17 cellular contexts compared by ENCODE assay signal in genomic region chr17:32348483-32348800, GRCh38. TPM values are rescaled to one million over a fixed set of nuclear protein-coding genes. Genes with fewer than 3 reads are reported as not detected.
A peak's percentile ranks its signal among the peaks of the same experiment; 100 is the strongest.
DNase-seq lines count a peak whose midpoint lies in the region; ATAC-seq, FAIRE-seq and TF ChIP-seq lines count a peak whose summit lies in the region.
"Had no signal": no experiment of that assay in that cellular context is flagged by ENCODE, and none has a peak within 500 bp of the region (broad histone marks: within the 10 kb centered on the region; RNA-seq: fewer than 3 reads in every experiment).

No MANE protein-coding gene starts in this region.

- H3K9me3 ChIP-seq in A549 (no peaks in the 10 kb centered on the region), HepG2 (ENCODE audit: low read length) (no peaks in the 10 kb centered on the region)

- TF ChIP-seq CTCF in A549 (IDR thresholded peaks at IDR 0.05) = no peak
- TF ChIP-seq CTCF in GM23338 (conservative IDR thresholded peaks at IDR 0.05; ENCODE audit: low read depth in 2 of 2) = no peak
- TF ChIP-seq CTCF in HepG2 (CRISPR knock-in tag; IDR thresholded peaks at IDR 0.05) = no peak

- in situ Hi-C loops in HepG2 (cut with HindIII; ENCODE audit: extremely low pct_ligation_motif_present, low pct_unique_long_range_greater_than_20kb) = no loop called here

- no peak for TF ChIP-seq RAD21 in A549 (conservative IDR thresholded peaks at IDR 0.05 in 1 of 2, IDR thresholded peaks at IDR 0.05 in 1 of 2)
- TF ChIP-seq RAD21 in HepG2 (CRISPR knock-in tag; IDR thresholded peaks at IDR 0.05) = no peak

- CTCF ChIA-PET in A549 (lab: Yijun Ruan, JAX) (interaction anchor here (0.6 to 1.5 kb wide), 6 partner anchors 10 to 443 kb away, joined by 3 to 5 read pairs (median 4); no protein-coding TSS in a partner anchor), HepG2 (lab: Yijun Ruan, JAX; ENCODE audit: low intra/inter-chr PET ratio, low total read pairs) (no interaction called here)
- CTCF ChIA-PET in activated CD4-positive, alpha-beta memory T cell treated with anti-CD3 and anti-CD28 coated beads, Interleukin-2, amount 10 ng/mL, durations not matched to agents 7 days and 5 days (lab: Charles Lee) = interaction anchor here (0.8 to 1.4 kb wide), 5 partner anchors 8 to 96 kb away, joined by 3 to 6 read pairs (median 3); partner anchors contain the start of gene PSMD11

- H3K4me1 ChIP-seq in A549 (peaks cover 22% of the 10 kb centered on the region), GM23338 (ENCODE audit: insufficient read depth) (peaks cover 9% of the 10 kb centered on the region), HepG2 (ENCODE audit: insufficient read depth, low read length) (peaks cover 29% of the 10 kb centered on the region)

- FAIRE-seq in A549 (lab: Jason Lieb, UNC) (no peak), HepG2 (lab: Jason Lieb, UNC) (no peak)
- FAIRE-seq: endothelial cell of umbilical vein had no signal

- no peaks in the 10 kb centered on the region for H3K27me3 ChIP-seq in GM23338 (ENCODE audit: insufficient read depth)
- H3K27me3 ChIP-seq in HepG2 (ENCODE audit: control insufficient read depth in 1 of 2, insufficient read depth in 2 of 2, low read length in 2 of 2) = peaks cover 0 to 4% of the 10 kb centered on the region in 2 experiments; a peak in 1 of 5 replicates
- H3K27me3 ChIP-seq: cardiac muscle cell had no signal

- ATAC-seq in A549 (no peak), GM23338 (no peak), HepG2 (no peak), GM21825 (IDR thresholded peaks at IDR 0.05; ENCODE audit: unreplicated experiment) (no peak)

- no peaks in the 10 kb centered on the region for H3K9me3 Mint-ChIP-seq in GM23338
- no peaks in the 10 kb centered on the region for H3K9me3 Mint-ChIP-seq in activated CD4-positive, alpha-beta memory T cell treated with anti-CD3 and anti-CD28 coated beads, Interleukin-2, amount 10 ng/mL, durations not matched to agents 7 days and 5 days

- no peaks in the 10 kb centered on the region for H3F3A ChIP-seq in GM23338 (replicated peaks; ENCODE audit: low read depth)

- H4K20me1 ChIP-seq in GM23338 (replicated peaks; ENCODE audit: insufficient read depth) (peaks cover 26% of the 10 kb centered on the region), HepG2 (ENCODE audit: insufficient read depth, low read length) (peaks cover 27% of the 10 kb centered on the region)

- peaks cover 10% of the 10 kb centered on the region for H3K27me3 Mint-ChIP-seq in GM23338 (ENCODE audit: insufficient read depth, low read depth, poor library complexity)
- H3K27me3 Mint-ChIP-seq in activated CD4-positive, alpha-beta memory T cell treated with anti-CD3 and anti-CD28 coated beads, Interleukin-2, amount 10 ng/mL, durations not matched to agents 7 days and 5 days = no peaks in the 10 kb centered on the region

- H2AFZ ChIP-seq in GM23338 (no peak overlapping the region), HepG2 (ENCODE audit: low read length) (no peak overlapping the region)

- intact Hi-C loops in HepG2 (cut with micrococcal nuclease; ENCODE audit: unreplicated experiment) = no loop called here

- peaks cover 35% of the 10 kb centered on the region for H3K79me2 ChIP-seq in GM23338 (replicated peaks; ENCODE audit: insufficient read depth)
- H3K79me2 ChIP-seq in HepG2 (ENCODE audit: insufficient read depth, low read length) = peaks cover 47% of the 10 kb centered on the region

- BruUV-seq in HepG2 (replicated peaks; lab: Mats Ljungman, UMichigan) = no TSS peak

- peaks cover 36% of the 10 kb centered on the region for H3K36me3 Mint-ChIP-seq in GM23338 (ENCODE audit: low read depth)
- peaks cover 35% of the 10 kb centered on the region for H3K36me3 Mint-ChIP-seq in activated CD4-positive, alpha-beta memory T cell treated with anti-CD3 and anti-CD28 coated beads, Interleukin-2, amount 10 ng/mL, durations not matched to agents 7 days and 5 days (ENCODE audit: low read depth)

- H3K36me3 ChIP-seq in GM23338 (ENCODE audit: insufficient read depth) = peaks cover 15% of the 10 kb centered on the region; the same call in 1 of the 2 replicates
- 0 out of 5 replicates have a peak, but pooled peaks cover 0 to 2% of the 10 kb centered on the region in 2 experiments for H3K36me3 ChIP-seq in HepG2 (replicated peaks in 1 of 2; ENCODE audit: control insufficient read depth in 1 of 2, insufficient read depth in 2 of 2, low read length in 2 of 2)
- H3K36me3 ChIP-seq: cardiac muscle cell had no signal

- H3K27ac ChIP-seq in A549 = no peak overlapping the region
- no peak overlapping the region for H3K27ac ChIP-seq in GM23338 (ENCODE audit: low read depth)
- H3K27ac ChIP-seq in HepG2 (ENCODE audit: extremely low read length, insufficient read depth, low read length) = no peak overlapping the region
- H3K27ac ChIP-seq: cardiac muscle cell had no signal

- POLR2A ChIA-PET in A549 (lab: Yijun Ruan, JAX) = no interaction called here
- POLR2A ChIA-PET in activated CD4-positive, alpha-beta memory T cell treated with anti-CD3 and anti-CD28 coated beads, Interleukin-2, amount 10 ng/mL, durations not matched to agents 7 days and 5 days (lab: Charles Lee) = interaction anchor here (0.7 to 11.0 kb wide), 4 partner anchors 14 to 140 kb away, joined by 3 to 189 read pairs (median 5); partner anchors contain the start of gene C17orf75
- POLR2A ChIA-PET in HepG2 (lab: Yijun Ruan, JAX) = interaction anchor here (0.8 to 1.2 kb wide), 2 partner anchors 15 to 143 kb away, joined by 4 read pairs; no protein-coding TSS in a partner anchor

- TF ChIP-seq EP300 in A549 (IDR thresholded peaks at IDR 0.05) (no peak), HepG2 (IDR thresholded peaks at IDR 0.05; ENCODE audit: low read depth in 2 of 2, low read length in 2 of 2) (no peak; a peak in 1 of 4 replicates), HepG2 (CRISPR knock-in tag; IDR thresholded peaks at IDR 0.05; ENCODE audit: borderline replicate concordance) (no peak)

- H3K4me1 Mint-ChIP-seq in GM23338 = peaks cover 7% of the 10 kb centered on the region
- H3K4me1 Mint-ChIP-seq in activated CD4-positive, alpha-beta memory T cell treated with anti-CD3 and anti-CD28 coated beads, Interleukin-2, amount 10 ng/mL, durations not matched to agents 7 days and 5 days = peaks cover 29% of the 10 kb centered on the region

- DNase-seq in A549 (ENCODE audit: low read depth in 1 of 2, low spot score in 1 of 2) (no peak), GM23338 (ENCODE audit: low spot score) (no peak), HepG2 (ENCODE audit: low spot score) (no peak), NCI-H446 (lab: John Stamatoyannopoulos, UW) (no peak), COLO668 (lab: John Stamatoyannopoulos, UW; ENCODE audit: unreplicated experiment) (no peak), activated gamma-delta T cell (lab: John Stamatoyannopoulos, UW) (no peak)
- no peak for DNase-seq in activated CD4-positive, alpha-beta memory T cell treated with anti-CD3 and anti-CD28 coated beads, Interleukin-2, amount 10 ng/mL, durations not matched to agents 7 days and 5 days
- DNase-seq: activated CD4-positive, CD25-positive, alpha-beta regulatory T cell; activated effector memory CD4-positive, alpha-beta T cell treated with Interleukin-2 at 50 U/mL for 16 hours; NCI-H1436; NCI-H524 treated with DMSO at 0.1 percent for 48 hours; SHP77; stimulated activated CD4-positive, alpha-beta T cell treated with anti-CD3 and anti-CD28 coated beads, Interleukin-15, amount 100 ng/mL, for 24 hours had no signal

- H3K27ac Mint-ChIP-seq in GM23338 = no peak overlapping the region
- H3K27ac Mint-ChIP-seq in activated CD4-positive, alpha-beta memory T cell treated with anti-CD3 and anti-CD28 coated beads, Interleukin-2, amount 10 ng/mL, durations not matched to agents 7 days and 5 days = no peak overlapping the region

- TF ChIP-seq POLR2A in A549 (IDR thresholded peaks at IDR 0.05; ENCODE audit: low read length) (no peak), HepG2 (IDR thresholded peaks at IDR 0.05; ENCODE audit: insufficient read depth in 1 of 2, low read depth in 2 of 2, low read length in 2 of 2) (no peak)

- H3K4me3 ChIP-seq in A549 = no peak overlapping the region
- H3K4me3 ChIP-seq in GM23338 = no peak overlapping the region
- H3K4me3 ChIP-seq in HepG2 (replicated peaks in 1 of 3; ENCODE audit: insufficient read depth in 1 of 3, low read depth in 2 of 3, low read length in 3 of 3) = peak overlapping the region in 1 of 3 experiments; percentile 97; a peak in 2 of 6 replicates

- H3K4me3 Mint-ChIP-seq in GM23338 = peak overlapping the region; percentile 99; the same call in 2 of the 3 replicates
- H3K4me3 Mint-ChIP-seq in activated CD4-positive, alpha-beta memory T cell treated with anti-CD3 and anti-CD28 coated beads, Interleukin-2, amount 10 ng/mL, durations not matched to agents 7 days and 5 days = peak overlapping the region; percentile 97

- no peak overlapping the region for H3K9ac ChIP-seq in HepG2 (ENCODE audit: insufficient read depth, low read depth, low read length)
- H3K9ac ChIP-seq: parathyroid adenoma had no signal

- 97% methylated on average over 2 of the region's 2 CpGs for WGBS in A549 (ENCODE audit: missing lambda C conversion rate)
- 90% methylated on average over 2 of the region's 2 CpGs for WGBS in HepG2 (ENCODE audit: low lambda C conversion rate)

- H3K9me2 ChIP-seq in GM23338 (ENCODE audit: insufficient read depth) = no peaks in the 10 kb centered on the region

- H3K4me2 ChIP-seq in A549 = peak overlapping the region; percentile 86
- no peak overlapping the region for H3K4me2 ChIP-seq in GM23338
- peak overlapping the region; percentile 87 for H3K4me2 ChIP-seq in HepG2 (ENCODE audit: low read depth, low read length)

RNA-seq across cellular contexts. Expression of gene ZNF207, which starts 1.5 kb away (rescaled TPM):
- 292 and 296 TPM in 2 replicates for polyA plus RNA-seq in A549 (2011; rRNA removed)
- polyA plus RNA-seq in A549 (2012; cell fraction: cytosol; rRNA removed) = 159 and 197 TPM in 2 replicates
- 173 and 216 TPM in 2 replicates for polyA plus RNA-seq in A549 (2012; cell fraction: nucleus; rRNA removed)
- 188 to 208 TPM (median 188 TPM) in 3 replicates for polyA plus RNA-seq in A549 (2017; fragmentation: RNase III; extraction: RNeasy Plus Mini Kit Qiagen cat#74134 plus additional on column Dnase treatment)
- 290 and 357 TPM in 2 replicates for polyA minus RNA-seq in A549 (2011; rRNA and poly(A)+ RNA removed)
- total RNA-seq in GM23338 (2014; rRNA removed; shearing (Covaris generic)) = 234 and 240 TPM in 2 replicates
- polyA plus RNA-seq in GM23338 (2016; fragmentation: Nextera tagmentation; extraction: Ambion mirVana) = 155 and 171 TPM in 2 replicates
- total RNA-seq in activated CD4-positive, alpha-beta memory T cell treated with anti-CD3 and anti-CD28 coated beads, Interleukin-2, amount 10 ng/mL, durations not matched to agents 7 days and 5 days = 100 to 1,000 TPM; 238 to 257 TPM
- total RNA-seq in HepG2 (2016; rRNA removed; fragmentation: Illumina TruSeq; extraction: Trizol) = 164 and 194 TPM in 2 replicates
- 40.6 and 48.2 TPM in 2 replicates for total RNA-seq in HepG2 (2016; cell fraction: cytosol; rRNA removed; fragmentation: Illumina TruSeq; extraction: Trizol; ENCODE audit: low read depth)
- 167 and 194 TPM in 2 replicates for total RNA-seq in HepG2 (2016; cell fraction: insoluble cytoplasmic fraction; rRNA removed; fragmentation: Illumina TruSeq; extraction: Trizol)
- total RNA-seq in HepG2 (2016; cell fraction: membrane; rRNA removed; fragmentation: Illumina TruSeq; extraction: Trizol) = 70.7 and 78.1 TPM in 2 replicates
- 198 and 199 TPM in 2 replicates for total RNA-seq in HepG2 (2016; cell fraction: nucleus; rRNA removed; fragmentation: Illumina TruSeq; extraction: Trizol)
- polyA plus RNA-seq in HepG2 (2011; rRNA removed) = 140 and 150 TPM in 2 replicates
- 114 and 115 TPM in 2 replicates for polyA plus RNA-seq in HepG2 (2011; cell fraction: cytosol; rRNA removed)
- 159 and 219 TPM in 2 replicates for polyA plus RNA-seq in HepG2 (2011; cell fraction: nucleus; rRNA removed)
- 92.3 and 112 TPM in 2 replicates for polyA plus RNA-seq in HepG2 (2012)
- polyA plus RNA-seq in HepG2 (2016; cell fraction: cytosol; fragmentation: Illumina TruSeq; extraction: Trizol; ENCODE audit: low read depth) = 18.1 and 20.9 TPM in 2 replicates
- 223 and 226 TPM in 2 replicates for polyA plus RNA-seq in HepG2 (2016; cell fraction: insoluble cytoplasmic fraction; fragmentation: Illumina TruSeq; extraction: Trizol; ENCODE audit: low read depth)
- polyA plus RNA-seq in HepG2 (2016; cell fraction: membrane; fragmentation: Illumina TruSeq; extraction: Trizol; ENCODE audit: low read depth) = 45.3 and 50.8 TPM in 2 replicates
- polyA plus RNA-seq in HepG2 (2016; cell fraction: nucleus; fragmentation: Illumina TruSeq; extraction: Trizol; ENCODE audit: insufficient read depth, low read depth) = 168 and 187 TPM in 2 replicates
- polyA minus RNA-seq in HepG2 (2011; rRNA and poly(A)+ RNA removed; ENCODE audit: low replicate concordance) = 218 and 342 TPM in 2 replicates
- 88.9 and 92.0 TPM in 2 replicates for polyA minus RNA-seq in HepG2 (2011; cell fraction: cytosol; rRNA and poly(A)+ RNA removed)
- polyA minus RNA-seq in HepG2 (2011; cell fraction: nucleus; rRNA and poly(A)+ RNA removed) = 313 and 333 TPM in 2 replicates

RNA-seq across cellular contexts. Expression of gene C17orf75, which starts 6.5 kb away (rescaled TPM):
- polyA plus RNA-seq in A549 (2011; rRNA removed) (36.9 and 49.6 TPM in 2 replicates), A549 (2017; fragmentation: RNase III; extraction: RNeasy Plus Mini Kit Qiagen cat#74134 plus additional on column Dnase treatment) (36.3 to 43.8 TPM (median 38.2 TPM) in 3 replicates), GM23338 (2016; fragmentation: Nextera tagmentation; extraction: Ambion mirVana) (43.3 and 50.1 TPM in 2 replicates), HepG2 (2011; rRNA removed) (13.4 and 16.2 TPM in 2 replicates)
- 15.5 and 15.7 TPM in 2 replicates for polyA plus RNA-seq in A549 (2012; cell fraction: cytosol; rRNA removed)
- 17.4 and 19.9 TPM in 2 replicates for polyA plus RNA-seq in A549 (2012; cell fraction: nucleus; rRNA removed)
- 17.9 and 19.5 TPM in 2 replicates for polyA minus RNA-seq in A549 (2011; rRNA and poly(A)+ RNA removed)
- total RNA-seq in GM23338 (2014; rRNA removed; shearing (Covaris generic)) = 26.8 and 35.9 TPM in 2 replicates
- total RNA-seq in activated CD4-positive, alpha-beta memory T cell treated with anti-CD3 and anti-CD28 coated beads, Interleukin-2, amount 10 ng/mL, durations not matched to agents 7 days and 5 days = 10 to 100 TPM; 32.1 to 35.1 TPM
- total RNA-seq in HepG2 (2016; rRNA removed; fragmentation: Illumina TruSeq; extraction: Trizol) = 33.0 and 41.9 TPM in 2 replicates
- 9.0 and 9.5 TPM in 2 replicates for total RNA-seq in HepG2 (2016; cell fraction: cytosol; rRNA removed; fragmentation: Illumina TruSeq; extraction: Trizol; ENCODE audit: low read depth)
- 34.7 and 41.5 TPM in 2 replicates for total RNA-seq in HepG2 (2016; cell fraction: insoluble cytoplasmic fraction; rRNA removed; fragmentation: Illumina TruSeq; extraction: Trizol)
- 11.8 and 12.8 TPM in 2 replicates for total RNA-seq in HepG2 (2016; cell fraction: membrane; rRNA removed; fragmentation: Illumina TruSeq; extraction: Trizol)
- total RNA-seq in HepG2 (2016; cell fraction: nucleus; rRNA removed; fragmentation: Illumina TruSeq; extraction: Trizol) = 18.9 and 25.5 TPM in 2 replicates
- polyA plus RNA-seq in HepG2 (2011; cell fraction: cytosol; rRNA removed) = 9.4 and 10.6 TPM in 2 replicates
- polyA plus RNA-seq in HepG2 (2011; cell fraction: nucleus; rRNA removed) = 14.6 and 14.9 TPM in 2 replicates
- 16.5 and 22.8 TPM in 2 replicates for polyA plus RNA-seq in HepG2 (2012)
- polyA plus RNA-seq in HepG2 (2016; cell fraction: cytosol; fragmentation: Illumina TruSeq; extraction: Trizol; ENCODE audit: low read depth) = 4.4 and 6.4 TPM in 2 replicates
- polyA plus RNA-seq in HepG2 (2016; cell fraction: insoluble cytoplasmic fraction; fragmentation: Illumina TruSeq; extraction: Trizol; ENCODE audit: low read depth) = 30.1 and 31.8 TPM in 2 replicates
- 6.8 and 8.1 TPM in 2 replicates for polyA plus RNA-seq in HepG2 (2016; cell fraction: membrane; fragmentation: Illumina TruSeq; extraction: Trizol; ENCODE audit: low read depth)
- 37.3 and 41.0 TPM in 2 replicates for polyA plus RNA-seq in HepG2 (2016; cell fraction: nucleus; fragmentation: Illumina TruSeq; extraction: Trizol; ENCODE audit: insufficient read depth, low read depth)
- 8.8 and 11.5 TPM in 2 replicates for polyA minus RNA-seq in HepG2 (2011; rRNA and poly(A)+ RNA removed; ENCODE audit: low replicate concordance)
- 6.3 and 6.9 TPM in 2 replicates for polyA minus RNA-seq in HepG2 (2011; cell fraction: cytosol; rRNA and poly(A)+ RNA removed)
- polyA minus RNA-seq in HepG2 (2011; cell fraction: nucleus; rRNA and poly(A)+ RNA removed) = 8.2 and 15.4 TPM in 2 replicates
